ENCODE assay signal across 15 cellular contexts in genomic region chr6:143112084-143112768, GRCh38. TPM values are rescaled to one million over a fixed set of nuclear protein-coding genes. Genes with fewer than 3 reads are reported as not detected.
DNase-seq lines count a peak whose midpoint lies in the region; ATAC-seq and TF ChIP-seq lines count a peak whose summit lies in the region.
"Had no signal": no experiment of that assay in that cellular context is flagged by ENCODE, and none has a peak within 500 bp of the region (broad histone marks: within the 10 kb centered on the region; RNA-seq: fewer than 3 reads in every experiment).

No MANE protein-coding gene starts in this region.

- peak; percentile 17 for DNase-seq in GM10248 (ENCODE audit: extremely low spot score)
- DNase-seq in NCI-H1694 (lab: John Stamatoyannopoulos, UW): no peak
- DNase-seq in pons (ENCODE audit: low spot score): no peak
- no peak for DNase-seq in upper lobe of left lung
- no peak for DNase-seq in left lung
- DNase-seq: activated CD4-positive, alpha-beta T cell treated with anti-CD3 and anti-CD28 coated beads for 48 hours; Calu3; GDM1; left ventricle myocardium superior; NCI-H2029 treated with DMSO at 0.1 percent for 48 hours; stimulated activated CD4-positive, alpha-beta T cell treated with anti-CD3 and anti-CD28 coated beads, Interleukin-15, amount 100 ng/mL, for 24 hours had no signal

- H3K27me3 ChIP-seq in upper lobe of left lung (no peaks in the 10 kb centered on the region), left lung (no peaks in the 10 kb centered on the region)

- WGBS in upper lobe of left lung, 2 donors: 93 to 96% methylated on average over 4 of the region's 4 CpGs

- no peak for TF ChIP-seq POLR2A in upper lobe of left lung (IDR thresholded peaks at IDR 0.05)

- H3K36me3 ChIP-seq in upper lobe of left lung: no peaks in the 10 kb centered on the region
- no peaks in the 10 kb centered on the region for H3K36me3 ChIP-seq in left lung
- H3K36me3 ChIP-seq: prostate gland had no signal

- POLR2A ChIA-PET in GM10248 (lab: Yijun Ruan, JAX): no interaction called here

- H3K9me3 ChIP-seq in upper lobe of left lung: no peaks in the 10 kb centered on the region
- no peaks in the 10 kb centered on the region for H3K9me3 ChIP-seq in left lung
- H3K9me3 ChIP-seq: prostate gland had no signal

- H3K27ac ChIP-seq in upper lobe of left lung: no peak overlapping the region
- H3K27ac ChIP-seq in left lung: no peak overlapping the region
- H3K27ac ChIP-seq: prostate gland had no signal

- CTCF ChIA-PET in GM10248 (lab: Yijun Ruan, JAX): interaction anchor here (0.9 to 1.0 kb wide), 2 partner anchors 14 to 65 kb away, joined by 3 read pairs; no protein-coding TSS in a partner anchor

- peak; percentile 65 for ATAC-seq in GM18870 (IDR thresholded peaks at IDR 0.05; ENCODE audit: unreplicated experiment)
- peak; percentile 79 for ATAC-seq in GM21723 (IDR thresholded peaks at IDR 0.05; ENCODE audit: unreplicated experiment)
- ATAC-seq in HG03354 (IDR thresholded peaks at IDR 0.05; ENCODE audit: poor library complexity, severe bottlenecking, unreplicated experiment): peak; percentile 52
- ATAC-seq in upper lobe of left lung (ENCODE audit: low FRiP score in 2 of 2): no peak
- ATAC-seq in left lung: no peak
- ATAC-seq: left ventricle myocardium superior had no signal

- H3K4me1 ChIP-seq in upper lobe of left lung (no peaks in the 10 kb centered on the region), left lung (no peaks in the 10 kb centered on the region)
- H3K4me1 ChIP-seq: prostate gland had no signal

- intact Hi-C loops in left lung (cut with DNase I): no loop called here

- TF ChIP-seq EP300 in upper lobe of left lung (IDR thresholded peaks at IDR 0.05): no peak

- TF ChIP-seq CTCF in GM10248 (IDR thresholded peaks at IDR 0.05; ENCODE audit: control extremely low read depth, extremely low read depth, low read depth, missing control alignments) (no peak), upper lobe of left lung (IDR thresholded peaks at IDR 0.05) (no peak), left lung (IDR thresholded peaks at IDR 0.05) (no peak)

- H3K4me3 ChIP-seq in upper lobe of left lung (no peak overlapping the region), left lung (no peak overlapping the region)
- H3K4me3 ChIP-seq: prostate gland had no signal

RNA-seq across cellular contexts. Expression of gene AIG1, which starts 51.5 kb away (rescaled TPM):
- 10 to 100 TPM in 5 of 6 donors, 1 to 10 TPM in 1; 6.3 to 26.6 (median 20.8) TPM for total RNA-seq in upper lobe of left lung
- 10 to 100 TPM; 35.2 to 40.4 TPM for total RNA-seq in left lung

Comparison
In these comparisons a context has a peak if more than half of its experiments do, and no peak if none do; other contexts are left out.
1. ATAC-seq: peak in GM18870 (single experiment), GM21723 (single experiment) and HG03354 (single experiment); none in upper lobe of left lung (0 of 2) and left lung (single experiment).